ENCODE assay signal across 8 cellular contexts in genomic region chr22:21982338-21982965, GRCh38. TPM values are rescaled to one million over a fixed set of nuclear protein-coding genes. Genes with fewer than 3 reads are reported as not detected.
DNase-seq lines count a peak whose midpoint lies in the region; ATAC-seq and TF ChIP-seq lines count a peak whose summit lies in the region.

Gene TOP3B, minus strand, starts transcription at chr22:21982787. Its CDS starts 7,078 bp downstream, at chr22:21975709.

- TF ChIP-seq CTCF in gastroesophageal sphincter (IDR thresholded peaks at IDR 0.05): peak in 1 of 4 experiments; percentile 38
- TF ChIP-seq CTCF in neutrophil (IDR thresholded peaks at IDR 0.05): no peak

- TF ChIP-seq POLR2A in gastroesophageal sphincter (IDR thresholded peaks at IDR 0.05): peak; percentile 49 to 58

- H3K4me3 ChIP-seq in gastroesophageal sphincter (peak within 1 kb of the TSS; percentile 97), neutrophil (ENCODE audit: low read depth in 1 of 2, low read length in 1 of 2) (peak within 1 kb of the TSS; percentile 63 to 72), subcutaneous abdominal adipose tissue (ENCODE audit: low read depth in 1 of 5, low read length in 5 of 5) (peak within 1 kb of the TSS; percentile 67 to 96 (median 88))

- H3K9me3 ChIP-seq in gastroesophageal sphincter: no peaks in the 10 kb centered on the region
- no peaks in the 10 kb centered on the region for H3K9me3 ChIP-seq in neutrophil
- H3K9me3 ChIP-seq in subcutaneous abdominal adipose tissue (ENCODE audit: control insufficient read depth in 5 of 5, low read length in 5 of 5): no peaks in the 10 kb centered on the region

- H3K4me1 ChIP-seq in gastroesophageal sphincter (peaks cover 4 to 32% (median 6%) of the 10 kb centered on the region in 3 donors), neutrophil (ENCODE audit: control insufficient read depth in 1 of 2, insufficient read depth in 1 of 2, low read depth in 1 of 2, low read length in 1 of 2) (peaks cover 10 to 16% of the 10 kb centered on the region in 2 experiments), subcutaneous abdominal adipose tissue (ENCODE audit: control insufficient read depth in 5 of 5, insufficient read depth in 5 of 5, low read length in 5 of 5) (peaks cover 0 to 21% (median 16%) of the 10 kb centered on the region in 5 donors)

- H3K27me3 ChIP-seq in gastroesophageal sphincter (no peaks in the 10 kb centered on the region), neutrophil (no peaks in the 10 kb centered on the region), subcutaneous abdominal adipose tissue (ENCODE audit: control insufficient read depth in 5 of 5, insufficient read depth in 4 of 5, low read length in 5 of 5) (no peaks in the 10 kb centered on the region)

- H3K36me3 ChIP-seq in gastroesophageal sphincter (peaks cover 0 to 18% of the 10 kb centered on the region in 2 donors), neutrophil (peaks cover 7% of the 10 kb centered on the region), subcutaneous abdominal adipose tissue (ENCODE audit: control insufficient read depth in 5 of 5, insufficient read depth in 5 of 5, low read length in 5 of 5) (peaks cover 0 to 11% (median 7%) of the 10 kb centered on the region in 5 donors)

- DNase-seq in AG08396 (ENCODE audit: low spot score) (peak; percentile 90), M059J (ENCODE audit: low read depth) (peak; percentile 60), SK-N-DZ (ENCODE audit: low spot score) (peak; percentile 78)
- DNase-seq in activated naive CD4-positive, alpha-beta T cell treated with Interleukin-2 at 50 U/mL for 16 hours: peak; percentile 85

- peak within 1 kb of the TSS; percentile 93 to 99 (median 98) for H3K9ac ChIP-seq in subcutaneous abdominal adipose tissue (ENCODE audit: low read length in 5 of 5)

- TF ChIP-seq EP300 in gastroesophageal sphincter (IDR thresholded peaks at IDR 0.05): no peak

- WGBS in gastroesophageal sphincter (ENCODE audit: low coverage in 1 of 2), 2 donors: 0% methylated on average over 3 to 8 of the region's 54 CpGs

- ATAC-seq in GM19397 (IDR thresholded peaks at IDR 0.05; ENCODE audit: unreplicated experiment) (peak; percentile 66), gastroesophageal sphincter (peak; percentile 93)

- H3K27ac ChIP-seq in gastroesophageal sphincter (peak within 1 kb of the TSS; percentile 78 to 87 (median 84)), neutrophil (peak within 1 kb of the TSS; percentile 51), subcutaneous abdominal adipose tissue (ENCODE audit: low read depth, low read length) (peak within 1 kb of the TSS; percentile 69)

RNA-seq across cellular contexts. Expression of gene TOP3B, which starts in this region (rescaled TPM):
- 11.5 and 17.6 TPM in 2 replicates for total RNA-seq in M059J (2014; rRNA removed; shearing (Covaris generic))
- polyA plus RNA-seq in SK-N-DZ (2014; cell fraction: cytosol; rRNA removed): 52.2 and 80.7 TPM in 2 replicates
- 398 and 530 TPM in 2 replicates for polyA plus RNA-seq in SK-N-DZ (2014; cell fraction: nucleus; rRNA removed)
- 10 to 100 TPM in 3 of 4 donors, 1 to 10 TPM in 1; 8.9 to 24.9 (median 18.6) TPM for total RNA-seq in gastroesophageal sphincter

Comparison
In these comparisons a context has a peak if more than half of its experiments do, and no peak if none do; other contexts are left out.
1. Peak in every context shown above with its lines: DNase-seq, ATAC-seq, H3K4me3 ChIP-seq and H3K27ac ChIP-seq.